Comparison of ENCODE assay signal across 29 cellular contexts in the genomic region with DNA sequence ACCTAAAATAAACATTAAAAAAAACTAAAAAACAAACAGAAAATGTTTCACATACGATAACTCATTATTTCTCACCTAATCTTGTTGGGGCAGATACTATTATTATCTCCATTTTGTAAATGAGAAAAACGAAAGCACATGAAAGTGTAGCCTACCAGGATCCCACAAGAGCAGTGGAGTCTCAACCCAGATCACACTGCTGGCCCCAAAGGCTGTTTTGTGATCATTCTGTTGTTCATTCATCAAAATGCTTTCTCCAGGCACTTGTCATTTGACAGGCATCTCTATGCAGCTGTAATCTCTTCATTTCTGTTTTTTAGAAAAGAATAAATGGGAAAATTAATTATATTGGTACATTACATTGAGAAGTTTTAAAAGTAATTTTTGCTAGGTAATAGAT.
"Had no signal": no experiment of that assay in that cellular context is flagged by ENCODE, and none has a peak within 500 bp of the region (broad histone marks: within the 10 kb centered on the region; RNA-seq: fewer than 3 reads in every experiment).

No MANE protein-coding gene starts in this region.

- H3K9me3 ChIP-seq: ascending aorta had no signal

- H3K27ac ChIP-seq: ascending aorta, cardiac muscle cell, VCaP had no signal

- H3K36me3 ChIP-seq: ascending aorta, cardiac muscle cell had no signal

- DNase-seq: activated CD4-positive, alpha-beta memory T cell treated with anti-CD3 and anti-CD28 coated beads, Interleukin-2, amount 10 ng/mL, durations not matched to agents 7 days and 5 days; activated CD4-positive, alpha-beta T cell treated with anti-CD3 and anti-CD28 coated beads for 1 hour; activated CD4-positive, alpha-beta T cell treated with anti-CD3 and anti-CD28 coated beads for 48 hours; activated CD4-positive, CD25-positive, alpha-beta regulatory T cell; activated CD8-positive, alpha-beta memory T cell treated with anti-CD3 and anti-CD28 coated beads for 24 hours; activated CD8-positive, alpha-beta memory T cell treated with anti-CD3 and anti-CD28 coated beads, Interleukin-2, amount 10 ng/mL, durations not matched to agents 7 days and 5 days; activated CD8-positive, alpha-beta memory T cell treated with anti-CD3 and anti-CD28 coated beads, Interleukin-2, amount 50 U/mL, for 48 hours; activated gamma-delta T cell; activated naive CD4-positive, alpha-beta T cell treated with Interleukin-2 at 50 U/mL for 16 hours; activated naive CD8-positive, alpha-beta T cell treated with anti-CD3 and anti-CD28 coated beads, Interleukin-2, amount 10 ng/mL, durations not matched to agents 7 days and 5 days; activated T-cell treated with anti-CD3 and anti-CD28 coated beads, Interleukin-2, amount 50 U/mL, for 48 hours; Karpas-422; KBM-7; NCI-H1105; NCI-H1417 treated with DMSO at 0.1 percent for 48 hours; NCI-H2029; NCI-H345; NCI-H524 treated with DMSO at 0.1 percent for 48 hours; NK-92 treated with Interleukin-12 subunit alpha and Interleukin-12 subunit beta, amount 100 ng/mL, for 24 hours; Right ventricle myocardium superior; SW 1271; T-helper 1 cell; T-helper 2 cell; T-helper 9 cell had no signal

- H3K4me1 ChIP-seq: ascending aorta had no signal

- H3K27ac Mint-ChIP-seq: activated CD4-positive, alpha-beta memory T cell treated with anti-CD3 and anti-CD28 coated beads, Interleukin-2, amount 10 ng/mL, durations not matched to agents 7 days and 5 days; activated CD8-positive, alpha-beta memory T cell treated with anti-CD3 and anti-CD28 coated beads, Interleukin-2, amount 10 ng/mL, durations not matched to agents 7 days and 5 days; activated naive CD8-positive, alpha-beta T cell treated with anti-CD3 and anti-CD28 coated beads, Interleukin-2, amount 10 ng/mL, durations not matched to agents 7 days and 5 days; activated T-helper 2 cell treated with anti-CD3 and anti-CD28 coated beads, Interferon-gamma antibody, Interleukin-2, Interleukin-4, amounts not matched to agents 10 μg/mL and 5 μg/mL and 100 μg/mL, durations not matched to agents 14 hours and 24 hours and 36 hours had no signal

- H3K27me3 Mint-ChIP-seq: activated CD4-positive, alpha-beta memory T cell treated with anti-CD3 and anti-CD28 coated beads, Interleukin-2, amount 10 ng/mL, durations not matched to agents 7 days and 5 days; activated CD8-positive, alpha-beta memory T cell treated with anti-CD3 and anti-CD28 coated beads, Interleukin-2, amount 10 ng/mL, durations not matched to agents 7 days and 5 days; activated naive CD4-positive, alpha-beta T cell treated with anti-CD3 and anti-CD28 coated beads, Interleukin-2, amount 50 U/mL, for 24 hours; activated naive CD8-positive, alpha-beta T cell treated with anti-CD3 and anti-CD28 coated beads, Interleukin-2, amount 10 ng/mL, durations not matched to agents 7 days and 5 days had no signal

- ATAC-seq: activated CD8-positive, alpha-beta memory T cell treated with anti-CD3 and anti-CD28 coated beads, Interleukin-2, amount 10 ng/mL, durations not matched to agents 7 days and 5 days had no signal

- H3K9me3 Mint-ChIP-seq: activated CD4-positive, alpha-beta memory T cell treated with anti-CD3 and anti-CD28 coated beads, Interleukin-2, amount 10 ng/mL, durations not matched to agents 7 days and 5 days; activated naive CD4-positive, alpha-beta T cell treated with anti-CD3 and anti-CD28 coated beads, Interleukin-2, amount 50 U/mL, for 24 hours; activated T-helper 2 cell treated with anti-CD3 and anti-CD28 coated beads, Interferon-gamma antibody, Interleukin-2, Interleukin-4, amounts not matched to agents 10 μg/mL and 5 μg/mL and 100 μg/mL, durations not matched to agents 14 hours and 24 hours and 36 hours had no signal

- H3K4me3 ChIP-seq: ascending aorta, cardiac muscle cell had no signal

- H3K36me3 Mint-ChIP-seq: activated CD8-positive, alpha-beta memory T cell treated with anti-CD3 and anti-CD28 coated beads, Interleukin-2, amount 10 ng/mL, durations not matched to agents 7 days and 5 days; activated naive CD8-positive, alpha-beta T cell treated with anti-CD3 and anti-CD28 coated beads, Interleukin-2, amount 10 ng/mL, durations not matched to agents 7 days and 5 days had no signal

- H3K4me1 Mint-ChIP-seq: activated CD8-positive, alpha-beta memory T cell treated with anti-CD3 and anti-CD28 coated beads, Interleukin-2, amount 10 ng/mL, durations not matched to agents 7 days and 5 days had no signal

- H3K27me3 ChIP-seq: ascending aorta, cardiac muscle cell had no signal

- H3K4me3 Mint-ChIP-seq: activated CD4-positive, alpha-beta memory T cell treated with anti-CD3 and anti-CD28 coated beads, Interleukin-2, amount 10 ng/mL, durations not matched to agents 7 days and 5 days; activated CD8-positive, alpha-beta memory T cell treated with anti-CD3 and anti-CD28 coated beads, Interleukin-2, amount 10 ng/mL, durations not matched to agents 7 days and 5 days; activated naive CD4-positive, alpha-beta T cell treated with anti-CD3 and anti-CD28 coated beads, Interleukin-2, amount 50 U/mL, for 24 hours; activated naive CD8-positive, alpha-beta T cell treated with anti-CD3 and anti-CD28 coated beads, Interleukin-2, amount 10 ng/mL, durations not matched to agents 7 days and 5 days had no signal
